Comparison of ENCODE assay signal across 8 cellular contexts in the genomic region with DNA sequence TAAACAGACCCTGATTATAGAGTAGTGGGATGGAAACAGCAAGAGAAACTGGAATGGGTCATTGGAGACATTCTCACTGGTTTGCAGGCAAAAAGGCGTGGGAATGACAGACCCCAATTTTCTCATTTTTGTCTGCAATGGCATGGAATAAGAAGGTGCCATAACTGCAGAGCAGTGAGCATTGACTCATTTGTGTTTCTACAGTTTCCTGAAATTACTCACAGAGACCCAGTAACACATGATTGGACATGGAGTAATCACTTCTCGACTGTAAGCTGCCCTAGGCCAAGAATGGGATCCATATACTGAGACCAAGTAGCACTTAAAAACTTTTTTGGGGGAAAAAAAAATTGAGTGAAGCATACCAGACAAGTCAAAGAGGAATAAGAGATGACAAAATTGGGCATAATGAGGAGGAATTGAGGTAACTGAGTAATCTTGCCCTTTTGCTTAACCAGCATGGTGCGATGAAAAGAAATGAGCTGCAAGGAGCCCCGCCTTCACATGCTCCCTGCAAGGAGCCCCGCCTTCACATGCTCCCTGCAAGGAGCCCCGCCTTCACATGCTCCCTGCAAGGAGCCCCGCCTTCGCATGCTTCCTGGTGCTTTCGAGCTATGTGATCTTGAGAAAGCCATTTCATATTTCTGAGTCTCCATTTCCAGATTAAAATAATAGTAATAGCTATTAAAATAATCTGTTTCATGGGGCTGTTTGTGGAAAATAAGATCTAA. TPM values are rescaled to one million over a fixed set of nuclear protein-coding genes. Genes with fewer than 3 reads are reported as not detected.
DNase-seq lines count a peak whose midpoint lies in the region; ATAC-seq and TF ChIP-seq lines count a peak whose summit lies in the region.

No MANE protein-coding gene starts in this region.

- TF ChIP-seq POLR2A in Peyer's patch (IDR thresholded peaks at IDR 0.05) (no peak), erythroblast (IDR thresholded peaks at IDR 0.05; ENCODE audit: low read length) (no peak), uterus (IDR thresholded peaks at IDR 0.05) (no peak)

- TF ChIP-seq CTCF in Peyer's patch (IDR thresholded peaks at IDR 0.05) = no peak
- no peak for TF ChIP-seq CTCF in brain microvascular endothelial cell (IDR thresholded peaks at IDR 0.05; ENCODE audit: low read depth, low read length, missing control alignments)
- TF ChIP-seq CTCF in uterus (IDR thresholded peaks at IDR 0.05) = no peak

- ATAC-seq in GM21447 (IDR thresholded peaks at IDR 0.05; ENCODE audit: unreplicated experiment) (peak; percentile 32), GM21515 (IDR thresholded peaks at IDR 0.05; ENCODE audit: unreplicated experiment) (no peak)

- DNase-seq in Peyer's patch (peak; percentile 58 to 89 (median 80)), brain microvascular endothelial cell (no peak), erythroblast (lab: John Stamatoyannopoulos, UW) (no peak), superior temporal gyrus (ENCODE audit: extremely low spot score) (no peak), uterus (no peak)
- DNase-seq in stimulated activated CD4-positive, alpha-beta T cell treated with anti-CD3 and anti-CD28 coated beads, Interleukin-15, amount 100 ng/mL, for 48 hours (ENCODE audit: low read depth in 2 of 2) = peak; percentile 10 to 18

- no peaks in the 10 kb centered on the region for H3K9me3 ChIP-seq in Peyer's patch
- no peaks in the 10 kb centered on the region for H3K9me3 ChIP-seq in uterus

- no peaks in the 10 kb centered on the region for H3K36me3 ChIP-seq in Peyer's patch
- H3K36me3 ChIP-seq in brain microvascular endothelial cell (replicated peaks) = no peaks in the 10 kb centered on the region
- H3K36me3 ChIP-seq in uterus = no peaks in the 10 kb centered on the region

- intact Hi-C loops in uterus (cut with DNase I; ENCODE audit: low total_unique reads) = no loop called here

- H3K4me3 ChIP-seq in Peyer's patch (peak overlapping the region in 2 of 4 donors; percentile 5 to 12), brain microvascular endothelial cell (ENCODE audit: low read depth, low read length) (no peak overlapping the region), uterus (no peak overlapping the region)

- in situ Hi-C loops in brain microvascular endothelial cell (cut with HindIII; ENCODE audit: low pct_ligation_motif_present, low sequenced_read_pairs) = no loop called here

- H3K4me1 ChIP-seq in Peyer's patch (peaks cover 0 to 37% (median 5%) of the 10 kb centered on the region in 4 donors), uterus (no peaks in the 10 kb centered on the region)

- no peaks in the 10 kb centered on the region for H3K27me3 ChIP-seq in Peyer's patch
- H3K27me3 ChIP-seq in brain microvascular endothelial cell (replicated peaks) = no peaks in the 10 kb centered on the region
- H3K27me3 ChIP-seq in uterus = no peaks in the 10 kb centered on the region

- H3K27ac ChIP-seq in Peyer's patch (peak overlapping the region; percentile 13 to 70 (median 66)), brain microvascular endothelial cell (peak overlapping the region; percentile 10), uterus (no peak overlapping the region)

RNA-seq across cellular contexts. Expression of a gene that starts 44.2 kb away (rescaled TPM):
- total RNA-seq in Peyer's patch (100 to 1,000 TPM in 3 of 4 donors, 10 to 100 TPM in 1; 48.7 to 187 (median 160) TPM), uterus (10 to 100 TPM in 1 of 4 donors, 1 to 10 TPM in 3; 2.8 to 30.9 (median 7.9) TPM)

RNA-seq across cellular contexts. Expression of a gene that starts 51.1 kb away (rescaled TPM):
- 10 to 100 TPM; 30.4 to 85.8 (median 46.6) TPM for total RNA-seq in Peyer's patch
- total RNA-seq in uterus = 10 to 100 TPM in 3 of 4 donors, 1 to 10 TPM in 1; 8.5 to 80.7 (median 35.1) TPM

Comparison
In these comparisons a context has a peak if more than half of its experiments do, and no peak if none do; other contexts are left out.
1. DNase-seq: peak in Peyer's patch (3 of 3) and stimulated activated CD4-positive, alpha-beta T cell treated with anti-CD3 and anti-CD28 coated beads, Interleukin-15, amount 100 ng/mL, for 48 hours (2 of 2); none in brain microvascular endothelial cell (single experiment), erythroblast (0 of 2), superior temporal gyrus (single experiment) and uterus (0 of 2).
2. H3K27ac ChIP-seq: peak in Peyer's patch (4 of 4) and brain microvascular endothelial cell (single experiment); none in uterus (0 of 2).